In genomic region chr2:86622878-86623548, GRCh38 we compare ENCODE assay signal across 8 cellular contexts. TPM values are rescaled to one million over a fixed set of nuclear protein-coding genes. Genes with fewer than 3 reads are reported as not detected.
DNase-seq lines count a peak whose midpoint lies in the region; ATAC-seq and TF ChIP-seq lines count a peak whose summit lies in the region.

No MANE protein-coding gene starts in this region.

- no peaks in the 10 kb centered on the region for H3K9me3 ChIP-seq in BE2C
- no peaks in the 10 kb centered on the region for H3K9me3 ChIP-seq in left ventricle myocardium inferior (replicated peaks)
- H3K9me3 ChIP-seq in psoas muscle, result no peaks in the 10 kb centered on the region

- H3K4me3 ChIP-seq in BE2C (ENCODE audit: low read depth, low read length) (peak overlapping the region; percentile 77), left ventricle myocardium inferior (peak overlapping the region; percentile 75), psoas muscle (peak overlapping the region; percentile 88)

- H3K27me3 ChIP-seq in BE2C, result no peaks in the 10 kb centered on the region
- H3K27me3 ChIP-seq in left ventricle myocardium inferior (ENCODE audit: low read depth), result no peaks in the 10 kb centered on the region
- H3K27me3 ChIP-seq in psoas muscle (ENCODE audit: insufficient read depth in 3 of 3, low read length in 2 of 3), result no peaks in the 10 kb centered on the region

- H3K27ac ChIP-seq in left ventricle myocardium inferior (replicated peaks) (peak overlapping the region; percentile 99), psoas muscle (peak overlapping the region; percentile 99)

- H3K27ac Mint-ChIP-seq in activated naive CD8-positive, alpha-beta T cell treated with anti-CD3 and anti-CD28 coated beads for 36 hours, result peak overlapping the region; percentile 96

- peak; percentile 29 for DNase-seq in BE2C
- peak; percentile 16 for DNase-seq in SK-N-DZ (ENCODE audit: low spot score)
- peak; percentile 54 for DNase-seq in activated naive CD8-positive, alpha-beta T cell treated with anti-CD3 and anti-CD28 coated beads for 36 hours
- DNase-seq in left ventricle myocardium inferior, result peak; percentile 71
- peak; percentile 62 to 82 for DNase-seq in psoas muscle
- no peak for DNase-seq in NCI-H2029 (lab: John Stamatoyannopoulos, UW)

- H3K36me3 ChIP-seq in BE2C (no peaks in the 10 kb centered on the region), left ventricle myocardium inferior (peaks cover 23% of the 10 kb centered on the region), psoas muscle (ENCODE audit: insufficient read depth in 1 of 2, low read depth in 1 of 2) (peaks cover 0 to 23% of the 10 kb centered on the region in 2 donors)

- 0 to 1% (median 1%) methylated on average over 51 to 81 of the region's 83 CpGs for WGBS in psoas muscle, 3 donors

- no peaks in the 10 kb centered on the region for H3K9me3 Mint-ChIP-seq in activated naive CD8-positive, alpha-beta T cell treated with anti-CD3 and anti-CD28 coated beads for 36 hours

- H3K4me1 Mint-ChIP-seq in activated naive CD8-positive, alpha-beta T cell treated with anti-CD3 and anti-CD28 coated beads for 36 hours, result peaks cover 39% of the 10 kb centered on the region

- TF ChIP-seq CTCF in BE2C (IDR thresholded peaks at IDR 0.05; ENCODE audit: low read depth, low read length), result no peak
- TF ChIP-seq CTCF in left ventricle myocardium inferior (IDR thresholded peaks at IDR 0.05; ENCODE audit: borderline replicate concordance), result no peak
- no peak for TF ChIP-seq CTCF in psoas muscle (IDR thresholded peaks at IDR 0.05)

- no peaks in the 10 kb centered on the region for H3K4me1 ChIP-seq in BE2C
- peaks cover 56% of the 10 kb centered on the region for H3K4me1 ChIP-seq in left ventricle myocardium inferior
- peaks cover 26% of the 10 kb centered on the region for H3K4me1 ChIP-seq in psoas muscle

- H3K4me3 Mint-ChIP-seq in activated naive CD8-positive, alpha-beta T cell treated with anti-CD3 and anti-CD28 coated beads for 36 hours, result peak overlapping the region; percentile 92

- ATAC-seq in GM19043 (IDR thresholded peaks at IDR 0.05; ENCODE audit: low read depth, unreplicated experiment) (peak; percentile 36), HG03175 (IDR thresholded peaks at IDR 0.05; ENCODE audit: unreplicated experiment) (peak; percentile 47), psoas muscle (peak; percentile 58 to 75 (median 65))

- peaks cover 13% of the 10 kb centered on the region for H3K36me3 Mint-ChIP-seq in activated naive CD8-positive, alpha-beta T cell treated with anti-CD3 and anti-CD28 coated beads for 36 hours

- no peaks in the 10 kb centered on the region for H3K27me3 Mint-ChIP-seq in activated naive CD8-positive, alpha-beta T cell treated with anti-CD3 and anti-CD28 coated beads for 36 hours

- intact Hi-C loops in left ventricle myocardium inferior (cut with micrococcal nuclease) (no loop called here), psoas muscle (cut with DNase I) (loop anchor here in 1 of 2 donors (2.0 kb wide), 1 partner anchor 60 kb away; the partner anchor contains the start of gene CHMP3)

RNA-seq across cellular contexts. Expression of gene RNF103, which starts 0.7 kb away (rescaled TPM):
- polyA plus RNA-seq in BE2C (2012; ENCODE audit: insufficient read depth, insufficient read length, low read depth), result 5.5 TPM
- polyA plus RNA-seq in SK-N-DZ (2014; cell fraction: cytosol; rRNA removed), result 9.1 and 11.0 TPM in 2 replicates
- 14.2 and 22.7 TPM in 2 replicates for polyA plus RNA-seq in SK-N-DZ (2014; cell fraction: nucleus; rRNA removed)
- total RNA-seq in activated naive CD8-positive, alpha-beta T cell treated with anti-CD3 and anti-CD28 coated beads for 36 hours, result 10 to 100 TPM; 11.8 to 12.2 TPM
- 40.1 TPM for total RNA-seq in left ventricle myocardium inferior
- 10 to 100 TPM; 21.0 to 34.8 (median 25.2) TPM for total RNA-seq in psoas muscle
- 10 to 100 TPM in 2 of 3 donors, 1 to 10 TPM in 1; 6.9 to 45.9 (median 19.0) TPM for polyA plus RNA-seq in psoas muscle

RNA-seq across cellular contexts. Expression of gene CHMP3, which starts 59.8 kb away (rescaled TPM):
- 6.0 TPM for polyA plus RNA-seq in BE2C (2012; ENCODE audit: insufficient read depth, insufficient read length, low read depth)
- polyA plus RNA-seq in SK-N-DZ (2014; cell fraction: cytosol; rRNA removed), result 52.6 and 57.1 TPM in 2 replicates
- polyA plus RNA-seq in SK-N-DZ (2014; cell fraction: nucleus; rRNA removed), result 18.4 and 25.1 TPM in 2 replicates
- 10 to 100 TPM; 40.5 to 42.6 TPM for total RNA-seq in activated naive CD8-positive, alpha-beta T cell treated with anti-CD3 and anti-CD28 coated beads for 36 hours
- 149 TPM for total RNA-seq in left ventricle myocardium inferior
- 100 to 1,000 TPM in 2 of 4 donors, 10 to 100 TPM in 2; 84.9 to 133 (median 102) TPM for total RNA-seq in psoas muscle
- polyA plus RNA-seq in psoas muscle, result 10 to 100 TPM; 63.5 to 99.8 (median 76.8) TPM
